Comparison of ENCODE assay signal across 31 cellular contexts in the genomic region with DNA sequence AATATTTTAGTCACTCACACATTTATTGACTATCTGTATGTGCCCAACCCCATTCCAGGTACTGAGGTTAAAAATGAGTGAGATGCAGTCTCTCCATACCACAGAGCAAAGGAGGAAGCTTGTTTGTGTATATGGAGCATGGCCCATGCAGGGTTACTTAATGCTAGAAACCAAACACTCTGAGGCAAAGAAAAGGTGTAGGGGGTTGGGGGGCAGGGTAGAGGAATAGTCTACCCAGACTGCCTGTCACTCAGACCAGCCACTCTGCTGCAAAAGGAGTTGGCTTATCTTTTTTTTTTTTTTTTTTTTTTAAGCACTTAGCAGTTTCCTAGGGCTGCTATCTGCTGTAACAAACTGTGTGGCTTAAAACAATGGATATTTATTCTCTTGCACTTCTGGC. TPM values are rescaled to one million over a fixed set of nuclear protein-coding genes. Genes with fewer than 3 reads are reported as not detected.
DNase-seq lines count a peak whose midpoint lies in the region; ATAC-seq and TF ChIP-seq lines count a peak whose summit lies in the region.
"Had no signal": no experiment of that assay in that cellular context is flagged by ENCODE, and none has a peak within 500 bp of the region (broad histone marks: within the 10 kb centered on the region; RNA-seq: fewer than 3 reads in every experiment).

No MANE protein-coding gene starts in this region.

- TF ChIP-seq EP300 in suprapubic skin (IDR thresholded peaks at IDR 0.05) = no peak

- ATAC-seq in left lung (peak; percentile 62), gastrocnemius medialis (peak; percentile 48 to 57)
- ATAC-seq: activated T-cell treated with anti-CD3 and anti-CD28 coated beads, Interleukin-2, amount 50 U/mL, for 4 hours; PC-3 had no signal

- H3K27ac ChIP-seq in left lung (peak overlapping the region in 1 of 2 donors; percentile 13), gastrocnemius medialis (peak overlapping the region; percentile 91 to 99 (median 96)), suprapubic skin (no peak overlapping the region)
- H3K27ac ChIP-seq: brain microvascular endothelial cell, colonic mucosa, stomach, tibial nerve, WERI-Rb-1 had no signal

- TF ChIP-seq POLR2A in gastrocnemius medialis (IDR thresholded peaks at IDR 0.05) = no peak
- no peak for TF ChIP-seq POLR2A in suprapubic skin (IDR thresholded peaks at IDR 0.05)

- in situ Hi-C loops in KBM-7 (cut with MboI; ENCODE audit: low pct_unique_long_range_greater_than_20kb, low sequenced_read_pairs) (no loop called here), gastrocnemius medialis (cut with MboI; ENCODE audit: low sequenced_read_pairs in 4 of 4) (loop anchor here in 3 of 4 donors (10.0 kb wide), 3 partner anchors 522 to 632 kb away; no protein-coding TSS in a partner anchor)

- H3K36me3 ChIP-seq in adipocyte (ENCODE audit: control insufficient read depth, insufficient read depth, low read length, severe bottlenecking) (peaks cover 17% of the 10 kb centered on the region), left lung (no peaks in the 10 kb centered on the region), gastrocnemius medialis (no peaks in the 10 kb centered on the region), suprapubic skin (no peaks in the 10 kb centered on the region)
- H3K36me3 ChIP-seq: brain microvascular endothelial cell, colonic mucosa, MG63, stomach, tibial nerve, WERI-Rb-1 had no signal

- TF ChIP-seq CTCF in left lung (IDR thresholded peaks at IDR 0.05) = no peak
- no peak for TF ChIP-seq CTCF in gastrocnemius medialis (IDR thresholded peaks at IDR 0.05 in 4 of 5, conservative IDR thresholded peaks at IDR 0.05 in 1 of 5)
- TF ChIP-seq CTCF in suprapubic skin (IDR thresholded peaks at IDR 0.05) = no peak

- peak overlapping the region; percentile 35 for H3K4me3 ChIP-seq in adipocyte (ENCODE audit: low read length)
- no peak overlapping the region for H3K4me3 ChIP-seq in left lung
- H3K4me3 ChIP-seq in gastrocnemius medialis = peak overlapping the region; percentile 6 to 16 (median 14)
- H3K4me3 ChIP-seq in suprapubic skin = no peak overlapping the region
- H3K4me3 ChIP-seq: colonic mucosa, MG63, stomach, tibial nerve had no signal

- H3K9ac ChIP-seq in adipocyte (ENCODE audit: low read length) = peak overlapping the region; percentile 55

- intact Hi-C loops in left lung (cut with DNase I) = no loop called here
- intact Hi-C loops in gastrocnemius medialis (cut with DNase I; ENCODE audit: low total_unique reads) = loop anchor here (1.0 to 10.0 kb wide), 5 partner anchors 19 to 1812 kb away; partner anchors contain the start of genes LEPR and LEPROT

- H3K4me1 ChIP-seq in adipocyte (ENCODE audit: control insufficient read depth, insufficient read depth, low read length) (peaks cover 72% of the 10 kb centered on the region), left lung (peaks cover 5 to 20% of the 10 kb centered on the region in 2 donors), gastrocnemius medialis (peaks cover 95% of the 10 kb centered on the region in 2 donors), suprapubic skin (peaks cover 8% of the 10 kb centered on the region)
- H3K4me1 ChIP-seq: colonic mucosa had no signal

- H3K27me3 ChIP-seq in adipocyte (replicated peaks; ENCODE audit: control insufficient read depth, insufficient read depth, low read length) = no peaks in the 10 kb centered on the region
- no peaks in the 10 kb centered on the region for H3K27me3 ChIP-seq in left lung
- H3K27me3 ChIP-seq in gastrocnemius medialis = no peaks in the 10 kb centered on the region
- H3K27me3 ChIP-seq in suprapubic skin = no peaks in the 10 kb centered on the region
- H3K27me3 ChIP-seq: brain microvascular endothelial cell, colonic mucosa, MG63, stomach, tibial nerve had no signal

- peak; percentile 10 for DNase-seq in KBM-7
- DNase-seq in adipocyte (ENCODE audit: low read depth) = no peak
- DNase-seq in left lung = no peak
- peak in 1 of 2 donors; percentile 53 for DNase-seq in gastrocnemius medialis
- DNase-seq in central memory CD4-positive, alpha-beta T cell = no peak
- no peak for DNase-seq in suprapubic skin (ENCODE audit: low spot score in 2 of 2)
- no peak for DNase-seq in activated CD4-positive, alpha-beta T cell treated with anti-CD3 and anti-CD28 coated beads for 1 hour
- DNase-seq: activated CD4-positive, alpha-beta T cell treated with anti-CD3 and anti-CD28 coated beads, Interleukin-2, amount 50 U/mL, for 1 hour; activated naive CD4-positive, alpha-beta T cell treated with Interleukin-2 at 50 U/mL for 16 hours; activated T-cell treated with anti-CD3 and anti-CD28 coated beads, Interleukin-2, amount 50 U/mL, for 4 hours; amniotic stem cell; brain microvascular endothelial cell; C1 segment of cervical spinal cord; colonic mucosa; COR-L47; DMS53; effector CD8-positive, alpha-beta T cell; erythroblast; MG63; naive B cell; NCI-H1417 treated with DMSO at 0.1 percent for 48 hours; NCI-H510A treated with DMSO at 0.1 percent for 48 hours; PC-3; SHP77 treated with DMSO at 0.1 percent for 48 hours; small intestine; stimulated activated CD8-positive, alpha-beta memory T cell treated with anti-CD3 and anti-CD28 coated beads, Interleukin-4, amount 100 ng/mL, for 48 hours; stomach; SW 1271; T-helper 9 cell; WERI-Rb-1 had no signal

- H3K9me3 ChIP-seq in adipocyte (ENCODE audit: control insufficient read depth, low read length) (no peaks in the 10 kb centered on the region), left lung (no peaks in the 10 kb centered on the region), gastrocnemius medialis (no peaks in the 10 kb centered on the region), suprapubic skin (no peaks in the 10 kb centered on the region)
- H3K9me3 ChIP-seq: colonic mucosa, MG63, stomach, tibial nerve had no signal

RNA-seq across cellular contexts. Expression of gene PGM1, which starts 19.8 kb away (rescaled TPM):
- 10 to 100 TPM; 46.0 to 65.6 TPM for total RNA-seq in left lung
- 100 to 1,000 TPM; 320 to 713 (median 666) TPM for total RNA-seq in gastrocnemius medialis
- total RNA-seq in suprapubic skin = 10 to 100 TPM; 38.9 to 52.8 (median 45.4) TPM

Comparison
In these comparisons a context has a peak if more than half of its experiments do, and no peak if none do; other contexts are left out.
1. H3K4me3 ChIP-seq: peak in adipocyte (single experiment) and gastrocnemius medialis (4 of 4); none in left lung (0 of 2) and suprapubic skin (single experiment).
2. RNA of gene PGM1, which starts 19.8 kb away (total RNA-seq): 320 to 713 TPM in gastrocnemius medialis; 46.0 to 65.6 TPM in left lung and 38.9 to 52.8 TPM in suprapubic skin; every median in the first group is over 4 times any median in the second.